Comparison of ENCODE assay signal across 25 cellular contexts in the genomic region with DNA sequence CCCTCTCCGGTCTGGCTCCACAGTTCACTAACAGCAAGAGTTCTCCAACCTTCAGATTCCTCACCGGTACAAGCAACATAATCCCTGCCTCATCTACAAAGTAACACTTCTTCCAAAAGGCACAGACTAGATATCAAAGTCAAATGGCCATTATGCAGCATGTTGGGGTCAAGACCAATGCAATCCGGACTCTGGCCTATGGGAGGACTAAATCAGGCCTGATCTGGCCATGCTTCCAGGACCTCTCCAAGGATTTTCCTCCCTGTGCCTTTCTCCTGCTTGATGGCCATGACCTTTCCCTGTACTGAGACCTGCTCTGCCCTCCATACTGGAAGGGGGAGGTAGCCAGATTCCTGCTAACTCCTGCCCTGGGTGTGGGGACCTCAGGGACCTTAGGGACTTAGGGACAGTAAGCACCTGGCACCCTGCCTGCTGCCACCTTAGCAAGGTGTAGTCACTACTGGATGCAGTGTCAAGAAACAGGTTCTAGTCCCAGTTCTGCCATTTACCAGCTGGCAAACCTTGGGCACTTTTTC. TPM values are rescaled to one million over a fixed set of nuclear protein-coding genes. Genes with fewer than 3 reads are reported as not detected.
DNase-seq lines count a peak whose midpoint lies in the region; ATAC-seq and TF ChIP-seq lines count a peak whose summit lies in the region.
"Had no signal": no experiment of that assay in that cellular context is flagged by ENCODE, and none has a peak within 500 bp of the region (broad histone marks: within the 10 kb centered on the region; RNA-seq: fewer than 3 reads in every experiment).

No MANE protein-coding gene starts in this region.

- H3K36me3 ChIP-seq in gastroesophageal sphincter, result peaks cover 0 to 22% of the 10 kb centered on the region in 2 donors
- H3K36me3 ChIP-seq: neural progenitor cell, uterus had no signal

- H3K27ac ChIP-seq in CD4-positive, alpha-beta T cell (ENCODE audit: low read depth, low read length), result peak overlapping the region; percentile 6
- peak overlapping the region in 3 of 4 donors; percentile 27 to 52 (median 48) for H3K27ac ChIP-seq in gastroesophageal sphincter
- H3K27ac ChIP-seq: neural progenitor cell, psoas muscle had no signal

- POLR2A ChIA-PET in activated CD4-positive, alpha-beta memory T cell treated with anti-CD3 and anti-CD28 coated beads for 36 hours (lab: Charles Lee), result no interaction called here
- POLR2A ChIA-PET in activated CD4-positive, alpha-beta memory T cell treated with anti-CD3 and anti-CD28 coated beads, Interleukin-2, amount 10 ng/mL, durations not matched to agents 7 days and 5 days (lab: Charles Lee), result interaction anchor here (0.8 to 11.5 kb wide), 3 partner anchors 8 to 26 kb away, joined by 3 to 229 read pairs (median 3); no protein-coding TSS in a partner anchor
- POLR2A ChIA-PET in CD4-positive, alpha-beta T cell (lab: Charles Lee), result interaction anchor here (1.1 to 11.4 kb wide), 2 partner anchors 15 to 36 kb away, joined by 3 to 290 read pairs; partner anchors contain the start of genes CCDC157 and SF3A1

- no peak overlapping the region for H3K4me3 Mint-ChIP-seq in activated CD4-positive, alpha-beta memory T cell treated with anti-CD3 and anti-CD28 coated beads for 36 hours
- no peak overlapping the region for H3K4me3 Mint-ChIP-seq in activated CD4-positive, alpha-beta memory T cell treated with anti-CD3 and anti-CD28 coated beads, Interleukin-2, amount 10 ng/mL, durations not matched to agents 7 days and 5 days
- H3K4me3 Mint-ChIP-seq in CD4-positive, alpha-beta T cell, result peak overlapping the region; percentile 57
- H3K4me3 Mint-ChIP-seq: B cell, HFFc6, neural progenitor cell had no signal

- H3K9me3 ChIP-seq in CD4-positive, alpha-beta T cell (ENCODE audit: control insufficient read depth, low read length), result no peaks in the 10 kb centered on the region
- H3K9me3 ChIP-seq in gastroesophageal sphincter, result no peaks in the 10 kb centered on the region
- H3K9me3 ChIP-seq: psoas muscle, uterus had no signal

- no peak for TF ChIP-seq POLR2A in gastroesophageal sphincter (IDR thresholded peaks at IDR 0.05)

- no peak for TF ChIP-seq CTCF in CD4-positive, alpha-beta T cell (IDR thresholded peaks at IDR 0.05)
- TF ChIP-seq CTCF in gastroesophageal sphincter (IDR thresholded peaks at IDR 0.05), result no peak

- H3K27me3 Mint-ChIP-seq in activated CD4-positive, alpha-beta memory T cell treated with anti-CD3 and anti-CD28 coated beads for 36 hours, result no peaks in the 10 kb centered on the region
- H3K27me3 Mint-ChIP-seq in activated CD4-positive, alpha-beta memory T cell treated with anti-CD3 and anti-CD28 coated beads, Interleukin-2, amount 10 ng/mL, durations not matched to agents 7 days and 5 days, result no peaks in the 10 kb centered on the region
- no peaks in the 10 kb centered on the region for H3K27me3 Mint-ChIP-seq in CD4-positive, alpha-beta T cell
- H3K27me3 Mint-ChIP-seq: B cell had no signal

- H3K27ac Mint-ChIP-seq in activated CD4-positive, alpha-beta memory T cell treated with anti-CD3 and anti-CD28 coated beads for 36 hours, result peak overlapping the region; percentile 10
- H3K27ac Mint-ChIP-seq in activated CD4-positive, alpha-beta memory T cell treated with anti-CD3 and anti-CD28 coated beads, Interleukin-2, amount 10 ng/mL, durations not matched to agents 7 days and 5 days, result no peak overlapping the region
- H3K27ac Mint-ChIP-seq in CD4-positive, alpha-beta T cell, result peak overlapping the region; percentile 84
- H3K27ac Mint-ChIP-seq: B cell, HFFc6, neural progenitor cell had no signal

- no peak for TF ChIP-seq EP300 in gastroesophageal sphincter (IDR thresholded peaks at IDR 0.05)

- peaks cover 84% of the 10 kb centered on the region for H3K4me1 Mint-ChIP-seq in activated CD4-positive, alpha-beta memory T cell treated with anti-CD3 and anti-CD28 coated beads for 36 hours (ENCODE audit: low read depth)
- peaks cover 79% of the 10 kb centered on the region for H3K4me1 Mint-ChIP-seq in activated CD4-positive, alpha-beta memory T cell treated with anti-CD3 and anti-CD28 coated beads, Interleukin-2, amount 10 ng/mL, durations not matched to agents 7 days and 5 days
- H3K4me1 Mint-ChIP-seq in CD4-positive, alpha-beta T cell (ENCODE audit: low read depth), result peaks cover 94% of the 10 kb centered on the region

- no peak for ATAC-seq in CD4-positive, alpha-beta T cell (ENCODE audit: poor library complexity)
- ATAC-seq in gastroesophageal sphincter (no peak), GM18909 (IDR thresholded peaks at IDR 0.05; ENCODE audit: poor library complexity, unreplicated experiment) (no peak)
- ATAC-seq: psoas muscle had no signal

- peaks cover 0 to 100% (median 63%) of the 10 kb centered on the region in 3 donors for H3K4me1 ChIP-seq in gastroesophageal sphincter
- H3K4me1 ChIP-seq: neural progenitor cell, uterus had no signal

- intact Hi-C loops in activated CD4-positive, alpha-beta memory T cell treated with anti-CD3 and anti-CD28 coated beads for 36 hours (cut with micrococcal nuclease), result no loop called here
- intact Hi-C loops in CD4-positive, alpha-beta T cell (cut with DNase I, micrococcal nuclease), result no loop called here

- 80 to 100% methylated on average over 1 to 2 of the region's 3 CpGs for WGBS in gastroesophageal sphincter (ENCODE audit: low coverage in 1 of 2), 2 donors

- H3K36me3 Mint-ChIP-seq in activated CD4-positive, alpha-beta memory T cell treated with anti-CD3 and anti-CD28 coated beads for 36 hours, result peaks cover 9% of the 10 kb centered on the region
- peaks cover 74% of the 10 kb centered on the region for H3K36me3 Mint-ChIP-seq in activated CD4-positive, alpha-beta memory T cell treated with anti-CD3 and anti-CD28 coated beads, Interleukin-2, amount 10 ng/mL, durations not matched to agents 7 days and 5 days (ENCODE audit: low read depth)
- H3K36me3 Mint-ChIP-seq in CD4-positive, alpha-beta T cell (ENCODE audit: low read depth), result peaks cover 85% of the 10 kb centered on the region
- H3K36me3 Mint-ChIP-seq: neural progenitor cell had no signal

- H3K27me3 ChIP-seq in CD4-positive, alpha-beta T cell (ENCODE audit: control insufficient read depth, insufficient read depth, low read length), result no peaks in the 10 kb centered on the region
- H3K27me3 ChIP-seq in gastroesophageal sphincter, result no peaks in the 10 kb centered on the region
- H3K27me3 ChIP-seq: neural progenitor cell, uterus had no signal

- no peak overlapping the region for H3K4me3 ChIP-seq in gastroesophageal sphincter
- H3K4me3 ChIP-seq: neural progenitor cell, psoas muscle, smooth muscle cell, uterus had no signal

- H3K9me3 Mint-ChIP-seq in activated CD4-positive, alpha-beta memory T cell treated with anti-CD3 and anti-CD28 coated beads for 36 hours, result no peaks in the 10 kb centered on the region
- no peaks in the 10 kb centered on the region for H3K9me3 Mint-ChIP-seq in activated CD4-positive, alpha-beta memory T cell treated with anti-CD3 and anti-CD28 coated beads, Interleukin-2, amount 10 ng/mL, durations not matched to agents 7 days and 5 days
- H3K9me3 Mint-ChIP-seq in CD4-positive, alpha-beta T cell, result no peaks in the 10 kb centered on the region
- H3K9me3 Mint-ChIP-seq: HFFc6, neural progenitor cell had no signal

- CTCF ChIA-PET in activated CD4-positive, alpha-beta memory T cell treated with anti-CD3 and anti-CD28 coated beads for 36 hours (lab: Charles Lee), result interaction anchor here (1.3 to 11.4 kb wide), 3 partner anchors 15 to 105 kb away, joined by 3 to 117 read pairs (median 3); partner anchors contain the start of genes CASTOR1 and MTFP1
- CTCF ChIA-PET in activated CD4-positive, alpha-beta memory T cell treated with anti-CD3 and anti-CD28 coated beads, Interleukin-2, amount 10 ng/mL, durations not matched to agents 7 days and 5 days (lab: Charles Lee), result no interaction called here
- CTCF ChIA-PET in CD4-positive, alpha-beta T cell (lab: Charles Lee), result no interaction called here

- no peak for DNase-seq in activated CD4-positive, alpha-beta memory T cell treated with anti-CD3 and anti-CD28 coated beads for 36 hours
- DNase-seq in activated CD4-positive, alpha-beta memory T cell treated with anti-CD3 and anti-CD28 coated beads, Interleukin-2, amount 10 ng/mL, durations not matched to agents 7 days and 5 days, result no peak
- no peak for DNase-seq in CD4-positive, alpha-beta T cell
- no peak for DNase-seq in NOMO-1 treated with dmso at 0.1 percent for 144 hours (lab: John Stamatoyannopoulos, UW; ENCODE audit: unreplicated experiment)
- DNase-seq: activated T-cell treated with anti-CD3 and anti-CD28 coated beads, Interleukin-2, amount 50 U/mL, for 1 hour; erythroblast; HFFc6; midbrain; NCI-H1417 treated with DMSO at 0.1 percent for 48 hours; NCI-H2171; NCI-H69; Right ventricle myocardium superior; stimulated activated CD4-positive, alpha-beta T cell treated with anti-CD3 and anti-CD28 coated beads, Interleukin-4, amount 100 ng/mL, for 24 hours; SW 1271; uterus had no signal

RNA-seq across cellular contexts. Expression of gene TBC1D10A, which starts 6.7 kb away (rescaled TPM):
- 10 to 100 TPM; 28.9 to 29.0 TPM for total RNA-seq in activated CD4-positive, alpha-beta memory T cell treated with anti-CD3 and anti-CD28 coated beads for 36 hours
- total RNA-seq in activated CD4-positive, alpha-beta memory T cell treated with anti-CD3 and anti-CD28 coated beads, Interleukin-2, amount 10 ng/mL, durations not matched to agents 7 days and 5 days, result 10 to 100 TPM; 37.9 to 41.6 TPM
- 10 to 100 TPM; 38.9 to 41.8 TPM for total RNA-seq in CD4-positive, alpha-beta T cell
- total RNA-seq in gastroesophageal sphincter, result 10 to 100 TPM; 25.3 to 30.8 (median 26.0) TPM

RNA-seq across cellular contexts. Expression of gene CASTOR1, which starts 30.8 kb away (rescaled TPM):
- 1 to 10 TPM; 3.6 to 4.0 TPM for total RNA-seq in activated CD4-positive, alpha-beta memory T cell treated with anti-CD3 and anti-CD28 coated beads for 36 hours
- total RNA-seq in activated CD4-positive, alpha-beta memory T cell treated with anti-CD3 and anti-CD28 coated beads, Interleukin-2, amount 10 ng/mL, durations not matched to agents 7 days and 5 days, result 10 to 100 TPM; 14.2 to 14.6 TPM
- total RNA-seq in CD4-positive, alpha-beta T cell, result 1 to 10 TPM; 7.9 to 8.8 TPM
- total RNA-seq in gastroesophageal sphincter, result 10 to 100 TPM; 12.9 to 17.1 (median 16.2) TPM

RNA-seq across cellular contexts. Expression of gene SF3A1, which starts 36.6 kb away (rescaled TPM):
- 100 to 1,000 TPM; 255 to 273 TPM for total RNA-seq in activated CD4-positive, alpha-beta memory T cell treated with anti-CD3 and anti-CD28 coated beads for 36 hours
- 100 to 1,000 TPM; 225 to 226 TPM for total RNA-seq in activated CD4-positive, alpha-beta memory T cell treated with anti-CD3 and anti-CD28 coated beads, Interleukin-2, amount 10 ng/mL, durations not matched to agents 7 days and 5 days
- total RNA-seq in CD4-positive, alpha-beta T cell, result 100 to 1,000 TPM; 335 to 388 TPM
- total RNA-seq in gastroesophageal sphincter, result 10 to 100 TPM; 46.1 to 80.8 (median 63.7) TPM

RNA-seq across cellular contexts. Expression of gene CCDC157, which starts 36.7 kb away (rescaled TPM):
- 1 to 10 TPM; 2.1 to 2.9 TPM for total RNA-seq in activated CD4-positive, alpha-beta memory T cell treated with anti-CD3 and anti-CD28 coated beads for 36 hours
- total RNA-seq in activated CD4-positive, alpha-beta memory T cell treated with anti-CD3 and anti-CD28 coated beads, Interleukin-2, amount 10 ng/mL, durations not matched to agents 7 days and 5 days, result 1 to 10 TPM; 3.2 to 3.6 TPM
- total RNA-seq in CD4-positive, alpha-beta T cell, result 10 to 100 TPM in 1 of 2 experiments, 1 to 10 TPM in 1; 8.3 to 10.1 TPM
- 1 to 10 TPM in 3 of 4 donors, under 1 TPM in 1; 0.99 to 1.9 (median 1.5) TPM for total RNA-seq in gastroesophageal sphincter

RNA-seq across cellular contexts. Expression of gene OSM, which starts 53.4 kb away (rescaled TPM):
- 10 to 100 TPM; 39.6 to 41.2 TPM for total RNA-seq in activated CD4-positive, alpha-beta memory T cell treated with anti-CD3 and anti-CD28 coated beads for 36 hours
- total RNA-seq in activated CD4-positive, alpha-beta memory T cell treated with anti-CD3 and anti-CD28 coated beads, Interleukin-2, amount 10 ng/mL, durations not matched to agents 7 days and 5 days, result 100 to 1,000 TPM; 103 to 107 TPM
- total RNA-seq in CD4-positive, alpha-beta T cell, result 10 to 100 TPM; 13.9 to 16.7 TPM
- total RNA-seq in gastroesophageal sphincter, result 1 to 10 TPM in 2 of 4 donors, not detected in 2; 4.1 to 7.7 TPM
- total RNA-seq: A172, bronchial epithelial cell, HFFc6, kidney epithelial cell, MCF 10A had no signal
